Comparison of ENCODE assay signal across 8 cellular contexts in the genomic region with DNA sequence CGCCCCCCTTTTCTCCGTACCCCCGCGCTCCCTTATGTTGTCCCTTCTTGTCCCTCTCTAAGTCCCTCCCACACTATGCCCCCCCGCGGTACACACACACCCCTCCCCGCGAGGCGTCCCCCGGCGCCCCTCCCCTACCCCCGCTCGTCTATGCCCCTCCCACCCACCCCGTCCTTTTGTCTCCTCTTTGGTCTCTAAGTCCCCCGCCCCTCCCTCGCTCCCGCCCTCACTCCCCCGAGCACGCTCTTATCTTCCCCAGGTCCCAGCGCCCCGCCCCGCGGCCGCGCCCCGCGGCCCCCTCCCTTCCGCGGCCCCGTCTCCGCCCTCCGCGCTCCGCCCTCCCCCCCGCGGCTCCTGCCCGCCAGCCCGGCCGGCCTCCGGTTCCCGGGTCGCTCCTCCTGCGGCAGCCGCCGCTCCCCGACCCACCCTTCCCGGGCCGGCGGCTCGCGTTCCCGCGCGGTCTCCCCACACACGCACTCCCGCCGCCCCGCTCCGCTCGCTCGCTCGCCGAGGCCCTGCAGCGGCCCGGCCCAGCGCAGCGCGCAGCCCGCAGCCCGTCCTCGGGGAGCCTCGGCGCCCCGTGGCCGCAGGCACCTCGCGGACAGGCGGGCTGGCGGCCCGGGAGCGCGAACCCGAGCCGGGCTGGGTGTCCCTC. TPM values are rescaled to one million over a fixed set of nuclear protein-coding genes. Genes with fewer than 3 reads are reported as not detected.
DNase-seq lines count a peak whose midpoint lies in the region; ATAC-seq and TF ChIP-seq lines count a peak whose summit lies in the region.

No MANE protein-coding gene starts in this region.

- H3K79me2 ChIP-seq in mammary epithelial cell (ENCODE audit: insufficient read depth, low read length): no peaks in the 10 kb centered on the region

- DNase-seq in G401 (ENCODE audit: low spot score) (peak; percentile 88), NCI-H1930 (lab: John Stamatoyannopoulos, UW) (peak; percentile 72), WTC11 (ENCODE audit: low spot score) (peak; percentile 77), mammary epithelial cell (peak; percentile 46), inferior parietal cortex (ENCODE audit: extremely low spot score) (peak; percentile 33), smooth muscle cell of the brain vasculature (ENCODE audit: low read depth, low spot score) (peak; percentile 58)

- in situ Hi-C loops in G401 (cut with HindIII; ENCODE audit: low sequenced_read_pairs): no loop called here
- in situ Hi-C loops in mammary epithelial cell (cut with MboI; ENCODE audit: low sequenced_read_pairs in 2 of 2): no loop called here

- BruUV-seq in mammary epithelial cell (replicated peaks; lab: Mats Ljungman, UMichigan): no TSS peak

- no peaks in the 10 kb centered on the region for H3K36me3 ChIP-seq in mammary epithelial cell (ENCODE audit: insufficient read depth, low read length)

- POLR2A ChIA-PET in WTC11 (lab: Charles Lee): interaction anchor here (1.4 kb wide), 1 partner anchor 25 kb away, joined by 5 read pairs; no protein-coding TSS in a partner anchor

- no CpG with 5 or more reads among the region's 84 CpGs for whole genome bisulfite sequencing in mammary epithelial cell (ENCODE audit: low coverage, missing lambda C conversion rate)

- H3K4me1 Mint-ChIP-seq in WTC11: peaks cover 22% of the 10 kb centered on the region

- no peak overlapping the region for H3K27ac ChIP-seq in mammary epithelial cell (ENCODE audit: insufficient read depth, low read depth, low read length)

- H3K9me3 Mint-ChIP-seq in WTC11: no peaks in the 10 kb centered on the region

- peak overlapping the region; percentile 88 for H2AFZ ChIP-seq in mammary epithelial cell (ENCODE audit: low read depth, low read length)

- no peak overlapping the region for H3K9ac ChIP-seq in mammary epithelial cell (ENCODE audit: insufficient read depth, low read length)

- H3K4me3 Mint-ChIP-seq in WTC11: peak overlapping the region; percentile 91

- no peaks in the 10 kb centered on the region for H3K27me3 ChIP-seq in mammary epithelial cell (ENCODE audit: insufficient read depth, low read length)

- H3K4me3 ChIP-seq in mammary epithelial cell (replicated peaks in 1 of 3; ENCODE audit: insufficient read depth in 1 of 3, low read depth in 2 of 3, low read length in 3 of 3): peak overlapping the region; percentile 21 to 64 (median 51)

- H3K27me3 Mint-ChIP-seq in WTC11 (ENCODE audit: low read depth): peaks cover 46% of the 10 kb centered on the region

- ATAC-seq in HG02610 (IDR thresholded peaks at IDR 0.05; ENCODE audit: unreplicated experiment) (peak; percentile 57), WTC11 (peak; percentile 49), GM18858 (IDR thresholded peaks at IDR 0.05; ENCODE audit: unreplicated experiment) (no peak)

- H3K36me3 Mint-ChIP-seq in WTC11: peaks cover 10% of the 10 kb centered on the region

- no peaks in the 10 kb centered on the region for H3K4me1 ChIP-seq in mammary epithelial cell (ENCODE audit: insufficient read depth, low read length)

- intact Hi-C loops in mammary epithelial cell (cut with micrococcal nuclease): loop anchor here (1.0 to 5.0 kb wide), 2 partner anchors 50 to 96 kb away; a partner anchor contains a TSS

- CTCF ChIA-PET in WTC11 (lab: Charles Lee) (no interaction called here), mammary epithelial cell (lab: Charles Lee; ENCODE audit: low non-redundant PET) (no interaction called here)

- TF ChIP-seq CTCF in WTC11 (IDR thresholded peaks at IDR 0.05) (no peak), mammary epithelial cell (conservative IDR thresholded peaks at IDR 0.05 in 1 of 2, IDR thresholded peaks at IDR 0.05 in 1 of 2; ENCODE audit: extremely low read depth in 1 of 2, insufficient read depth in 1 of 2, low read depth in 1 of 2, low read length in 2 of 2) (no peak)

- H3K9me3 ChIP-seq in mammary epithelial cell (replicated peaks; ENCODE audit: insufficient read depth, low read length): no peaks in the 10 kb centered on the region

- dilution Hi-C loops in mammary epithelial cell (cut with HindIII; ENCODE audit: low sequenced_read_pairs): no loop called here

- peak overlapping the region; percentile 78 for H3K4me2 ChIP-seq in mammary epithelial cell (ENCODE audit: insufficient read depth, low read depth, low read length)

- H4K20me1 ChIP-seq in mammary epithelial cell (ENCODE audit: insufficient read depth, low read length): no peaks in the 10 kb centered on the region

- no peak overlapping the region for H3K27ac Mint-ChIP-seq in WTC11

TF ChIP-seq in WTC11, 78 proteins besides CTCF, POLR2A, EP300 and RAD21 (continues in another document):
- TF ChIP-seq TP53 (CRISPR knock-in tag; IDR thresholded peaks at IDR 0.05) (no peak), ZNF219 (CRISPR knock-in tag; IDR thresholded peaks at IDR 0.05; ENCODE audit: borderline replicate concordance) (no peak)
- TF ChIP-seq, protein P1, sequence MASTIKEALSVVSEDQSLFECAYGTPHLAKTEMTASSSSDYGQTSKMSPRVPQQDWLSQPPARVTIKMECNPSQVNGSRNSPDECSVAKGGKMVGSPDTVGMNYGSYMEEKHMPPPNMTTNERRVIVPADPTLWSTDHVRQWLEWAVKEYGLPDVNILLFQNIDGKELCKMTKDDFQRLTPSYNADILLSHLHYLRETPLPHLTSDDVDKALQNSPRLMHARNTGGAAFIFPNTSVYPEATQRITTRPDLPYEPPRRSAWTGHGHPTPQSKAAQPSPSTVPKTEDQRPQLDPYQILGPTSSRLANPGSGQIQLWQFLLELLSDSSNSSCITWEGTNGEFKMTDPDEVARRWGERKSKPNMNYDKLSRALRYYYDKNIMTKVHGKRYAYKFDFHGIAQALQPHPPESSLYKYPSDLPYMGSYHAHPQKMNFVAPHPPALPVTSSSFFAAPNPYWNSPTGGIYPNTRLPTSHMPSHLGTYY (CRISPR knock-in tag; IDR thresholded peaks at IDR 0.05): no peak
- TF ChIP-seq, protein P2, sequence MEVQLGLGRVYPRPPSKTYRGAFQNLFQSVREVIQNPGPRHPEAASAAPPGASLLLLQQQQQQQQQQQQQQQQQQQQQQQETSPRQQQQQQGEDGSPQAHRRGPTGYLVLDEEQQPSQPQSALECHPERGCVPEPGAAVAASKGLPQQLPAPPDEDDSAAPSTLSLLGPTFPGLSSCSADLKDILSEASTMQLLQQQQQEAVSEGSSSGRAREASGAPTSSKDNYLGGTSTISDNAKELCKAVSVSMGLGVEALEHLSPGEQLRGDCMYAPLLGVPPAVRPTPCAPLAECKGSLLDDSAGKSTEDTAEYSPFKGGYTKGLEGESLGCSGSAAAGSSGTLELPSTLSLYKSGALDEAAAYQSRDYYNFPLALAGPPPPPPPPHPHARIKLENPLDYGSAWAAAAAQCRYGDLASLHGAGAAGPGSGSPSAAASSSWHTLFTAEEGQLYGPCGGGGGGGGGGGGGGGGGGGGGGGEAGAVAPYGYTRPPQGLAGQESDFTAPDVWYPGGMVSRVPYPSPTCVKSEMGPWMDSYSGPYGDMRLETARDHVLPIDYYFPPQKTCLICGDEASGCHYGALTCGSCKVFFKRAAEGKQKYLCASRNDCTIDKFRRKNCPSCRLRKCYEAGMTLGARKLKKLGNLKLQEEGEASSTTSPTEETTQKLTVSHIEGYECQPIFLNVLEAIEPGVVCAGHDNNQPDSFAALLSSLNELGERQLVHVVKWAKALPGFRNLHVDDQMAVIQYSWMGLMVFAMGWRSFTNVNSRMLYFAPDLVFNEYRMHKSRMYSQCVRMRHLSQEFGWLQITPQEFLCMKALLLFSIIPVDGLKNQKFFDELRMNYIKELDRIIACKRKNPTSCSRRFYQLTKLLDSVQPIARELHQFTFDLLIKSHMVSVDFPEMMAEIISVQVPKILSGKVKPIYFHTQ (CRISPR knock-in tag; IDR thresholded peaks at IDR 0.05): no peak
- TF ChIP-seq, protein P3, sequence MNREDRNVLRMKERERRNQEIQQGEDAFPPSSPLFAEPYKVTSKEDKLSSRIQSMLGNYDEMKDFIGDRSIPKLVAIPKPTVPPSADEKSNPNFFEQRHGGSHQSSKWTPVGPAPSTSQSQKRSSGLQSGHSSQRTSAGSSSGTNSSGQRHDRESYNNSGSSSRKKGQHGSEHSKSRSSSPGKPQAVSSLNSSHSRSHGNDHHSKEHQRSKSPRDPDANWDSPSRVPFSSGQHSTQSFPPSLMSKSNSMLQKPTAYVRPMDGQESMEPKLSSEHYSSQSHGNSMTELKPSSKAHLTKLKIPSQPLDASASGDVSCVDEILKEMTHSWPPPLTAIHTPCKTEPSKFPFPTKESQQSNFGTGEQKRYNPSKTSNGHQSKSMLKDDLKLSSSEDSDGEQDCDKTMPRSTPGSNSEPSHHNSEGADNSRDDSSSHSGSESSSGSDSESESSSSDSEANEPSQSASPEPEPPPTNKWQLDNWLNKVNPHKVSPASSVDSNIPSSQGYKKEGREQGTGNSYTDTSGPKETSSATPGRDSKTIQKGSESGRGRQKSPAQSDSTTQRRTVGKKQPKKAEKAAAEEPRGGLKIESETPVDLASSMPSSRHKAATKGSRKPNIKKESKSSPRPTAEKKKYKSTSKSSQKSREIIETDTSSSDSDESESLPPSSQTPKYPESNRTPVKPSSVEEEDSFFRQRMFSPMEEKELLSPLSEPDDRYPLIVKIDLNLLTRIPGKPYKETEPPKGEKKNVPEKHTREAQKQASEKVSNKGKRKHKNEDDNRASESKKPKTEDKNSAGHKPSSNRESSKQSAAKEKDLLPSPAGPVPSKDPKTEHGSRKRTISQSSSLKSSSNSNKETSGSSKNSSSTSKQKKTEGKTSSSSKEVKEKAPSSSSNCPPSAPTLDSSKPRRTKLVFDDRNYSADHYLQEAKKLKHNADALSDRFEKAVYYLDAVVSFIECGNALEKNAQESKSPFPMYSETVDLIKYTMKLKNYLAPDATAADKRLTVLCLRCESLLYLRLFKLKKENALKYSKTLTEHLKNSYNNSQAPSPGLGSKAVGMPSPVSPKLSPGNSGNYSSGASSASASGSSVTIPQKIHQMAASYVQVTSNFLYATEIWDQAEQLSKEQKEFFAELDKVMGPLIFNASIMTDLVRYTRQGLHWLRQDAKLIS (CRISPR knock-in tag; IDR thresholded peaks at IDR 0.05; ENCODE audit: borderline replicate concordance): no peak
- TF ChIP-seq, protein P4, sequence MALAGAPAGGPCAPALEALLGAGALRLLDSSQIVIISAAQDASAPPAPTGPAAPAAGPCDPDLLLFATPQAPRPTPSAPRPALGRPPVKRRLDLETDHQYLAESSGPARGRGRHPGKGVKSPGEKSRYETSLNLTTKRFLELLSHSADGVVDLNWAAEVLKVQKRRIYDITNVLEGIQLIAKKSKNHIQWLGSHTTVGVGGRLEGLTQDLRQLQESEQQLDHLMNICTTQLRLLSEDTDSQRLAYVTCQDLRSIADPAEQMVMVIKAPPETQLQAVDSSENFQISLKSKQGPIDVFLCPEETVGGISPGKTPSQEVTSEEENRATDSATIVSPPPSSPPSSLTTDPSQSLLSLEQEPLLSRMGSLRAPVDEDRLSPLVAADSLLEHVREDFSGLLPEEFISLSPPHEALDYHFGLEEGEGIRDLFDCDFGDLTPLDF (CRISPR knock-in tag; IDR thresholded peaks at IDR 0.05): no peak

RNA-seq across cellular contexts. Expression of a gene that starts 26.3 kb away (rescaled TPM):
- 9.6 and 12.1 TPM in 2 replicates for total RNA-seq in G401 (2014; rRNA removed; shearing (Covaris generic))
- total RNA-seq in WTC11 (2021): 15.8 to 17.4 TPM (median 16.4 TPM) in 3 replicates
- 10 to 100 TPM; 15.8 to 25.9 TPM for total RNA-seq in mammary epithelial cell
- polyA plus RNA-seq in mammary epithelial cell: 17.0 TPM
- 9.5 TPM for polyA minus RNA-seq in mammary epithelial cell

RNA-seq across cellular contexts. Expression of a gene that starts 50.2 kb away (rescaled TPM):
- total RNA-seq in G401 (2014; rRNA removed; shearing (Covaris generic)): 1.4 and 3.4 TPM in 2 replicates
- total RNA-seq in WTC11 (2021) (9.3 to 12.0 TPM (median 9.6 TPM) in 3 replicates), mammary epithelial cell (1 to 10 TPM; 2.2 to 7.2 TPM)
- 1.1 TPM for polyA plus RNA-seq in mammary epithelial cell
- 13.1 TPM for polyA minus RNA-seq in mammary epithelial cell

Comparison
In these comparisons a context has a peak if more than half of its experiments do, and no peak if none do; other contexts are left out.
1. DNase-seq: peak in every context shown above with its lines; median percentile 88 in G401; 77 in WTC11; 72 in NCI-H1930; 58 in smooth muscle cell of the brain vasculature; 46 in mammary epithelial cell; 33 in inferior parietal cortex.